31 cellular contexts compared by ENCODE assay signal in the genomic region with DNA sequence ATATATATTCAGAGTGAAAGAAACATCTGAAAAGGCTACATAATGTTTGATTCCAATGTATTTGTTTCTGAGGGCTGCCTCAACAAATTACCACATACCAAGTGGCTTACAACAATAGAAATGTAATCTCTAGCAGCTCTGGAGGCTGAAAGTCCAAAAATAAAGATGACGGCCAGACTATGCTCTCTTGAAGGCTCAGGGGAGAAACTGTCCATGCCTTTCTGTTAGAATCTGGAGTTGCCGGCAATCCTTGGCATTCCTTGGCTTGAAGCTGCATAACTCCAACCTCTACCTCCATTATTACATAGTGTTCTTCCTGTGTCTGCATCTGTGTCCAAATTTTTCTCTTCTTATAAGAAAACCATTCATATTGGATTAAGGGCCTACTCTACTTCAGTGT.
"Had no signal": no experiment of that assay in that cellular context is flagged by ENCODE, and none has a peak within 500 bp of the region (broad histone marks: within the 10 kb centered on the region; RNA-seq: fewer than 3 reads in every experiment).

No MANE protein-coding gene starts in this region.

- H3K9me3 Mint-ChIP-seq: mesothelial cell of epicardium; naive thymus-derived CD8-positive, alpha-beta T cell; nephron progenitor cell; stimulated activated naive CD8-positive, alpha-beta T cell treated with anti-CD3 and anti-CD28 coated beads, Interleukin-15, amount 100 ng/mL, for 72 hours had no signal

- H3K4me3 Mint-ChIP-seq: mesothelial cell of epicardium; naive thymus-derived CD8-positive, alpha-beta T cell; nephron progenitor cell; stimulated activated naive CD8-positive, alpha-beta T cell treated with anti-CD3 and anti-CD28 coated beads, Interleukin-15, amount 100 ng/mL, for 72 hours had no signal

- H3K4me3 ChIP-seq: colonic mucosa, esophagus muscularis mucosa, heart right ventricle, left lung, mucosa of descending colon, ovary, psoas muscle, sigmoid colon, suprapubic skin, transverse colon, upper lobe of right lung, uterus had no signal

- H3K27me3 ChIP-seq: colonic mucosa, esophagus muscularis mucosa, heart right ventricle, left lung, ovary, sigmoid colon, suprapubic skin, transverse colon, upper lobe of right lung, uterus had no signal

- ATAC-seq: heart right ventricle; left cardiac atrium; left lung; mucosa of descending colon; naive thymus-derived CD8-positive, alpha-beta T cell; psoas muscle; right cardiac atrium; stimulated activated naive CD8-positive, alpha-beta T cell treated with anti-CD3 and anti-CD28 coated beads, Interleukin-15, amount 100 ng/mL, for 72 hours; upper lobe of right lung had no signal

- H3K36me3 ChIP-seq: colonic mucosa, esophagus muscularis mucosa, heart right ventricle, left lung, ovary, sigmoid colon, suprapubic skin, transverse colon, upper lobe of right lung, uterus had no signal

- H3K27ac Mint-ChIP-seq: mesothelial cell of epicardium; naive thymus-derived CD8-positive, alpha-beta T cell; nephron progenitor cell; stimulated activated naive CD8-positive, alpha-beta T cell treated with anti-CD3 and anti-CD28 coated beads, Interleukin-15, amount 100 ng/mL, for 72 hours had no signal

- H3K4me1 Mint-ChIP-seq: naive thymus-derived CD8-positive, alpha-beta T cell; stimulated activated naive CD8-positive, alpha-beta T cell treated with anti-CD3 and anti-CD28 coated beads, Interleukin-15, amount 100 ng/mL, for 72 hours had no signal

- H3K36me3 Mint-ChIP-seq: mesothelial cell of epicardium; naive thymus-derived CD8-positive, alpha-beta T cell had no signal

- H3K9me3 ChIP-seq: colonic mucosa, esophagus muscularis mucosa, heart right ventricle, left lung, mucosa of descending colon, ovary, psoas muscle, sigmoid colon, suprapubic skin, transverse colon, upper lobe of right lung, uterus had no signal

- H3K4me1 ChIP-seq: colonic mucosa, heart right ventricle, psoas muscle, suprapubic skin, transverse colon, upper lobe of right lung, uterus had no signal

- DNase-seq: colonic mucosa; dermis blood vessel endothelial cell; effector memory CD4-positive, alpha-beta T cell; foreskin melanocyte; glutamatergic neuron; heart right ventricle; hippocampal formation; left cardiac atrium; left lung; mesenchymal stem cell; mucosa of descending colon; naive thymus-derived CD8-positive, alpha-beta T cell; nephron progenitor cell; nucleus accumbens; ovary; posterior cingulate gyrus; psoas muscle; right cardiac atrium; sigmoid colon; small intestine; stimulated activated CD4-positive, alpha-beta T cell treated with anti-CD3 and anti-CD28 coated beads, Interleukin-15, amount 100 ng/mL, for 24 hours; stimulated activated CD4-positive, alpha-beta T cell treated with anti-CD3 and anti-CD28 coated beads, Interleukin-2, amount 100 ng/mL, for 48 hours; stimulated activated CD8-positive, alpha-beta memory T cell treated with anti-CD3 and anti-CD28 coated beads, Interleukin-4, amount 100 ng/mL, for 48 hours; stimulated activated naive CD4-positive, alpha-beta T cell; stimulated activated naive CD8-positive, alpha-beta T cell treated with anti-CD3 and anti-CD28 coated beads, Interleukin-15, amount 100 ng/mL, for 72 hours; transverse colon; upper lobe of right lung; uterus had no signal

- H3K27ac ChIP-seq: colonic mucosa, esophagus muscularis mucosa, heart right ventricle, left lung, ovary, psoas muscle, sigmoid colon, suprapubic skin, transverse colon, upper lobe of right lung, uterus had no signal

- H3K27me3 Mint-ChIP-seq: stimulated activated naive CD8-positive, alpha-beta T cell treated with anti-CD3 and anti-CD28 coated beads, Interleukin-15, amount 100 ng/mL, for 72 hours had no signal
